ENCODE assay signal across 1 cellular context in genomic region chr22:27137809-27138400, GRCh38.
TF ChIP-seq lines count a peak whose summit lies in the region.

No MANE protein-coding gene starts in this region.

TF ChIP-seq in SK-N-SH treated with all-trans-retinoic acid at 6 μM for 48 hours, 23 proteins besides CTCF, POLR2A, EP300 and RAD21 (continued from another document):
- TF ChIP-seq CSRNP3 (CRISPR knock-in tag; IDR thresholded peaks at IDR 0.05) (no peak), PPARA (CRISPR knock-in tag; IDR thresholded peaks at IDR 0.05; ENCODE audit: borderline replicate concordance) (no peak), OSR1 (CRISPR knock-in tag; IDR thresholded peaks at IDR 0.05) (no peak), ISL1 (CRISPR knock-in tag; IDR thresholded peaks at IDR 0.05) (no peak), BACH2 (CRISPR knock-in tag; IDR thresholded peaks at IDR 0.05; ENCODE audit: borderline replicate concordance) (no peak)
TF ChIP-seq in SK-N-SH treated with all-trans-retinoic acid at 6 μM for 48 hours: peak in this region for 0.
